ENCODE assay signal across 9 cellular contexts in the genomic region with DNA sequence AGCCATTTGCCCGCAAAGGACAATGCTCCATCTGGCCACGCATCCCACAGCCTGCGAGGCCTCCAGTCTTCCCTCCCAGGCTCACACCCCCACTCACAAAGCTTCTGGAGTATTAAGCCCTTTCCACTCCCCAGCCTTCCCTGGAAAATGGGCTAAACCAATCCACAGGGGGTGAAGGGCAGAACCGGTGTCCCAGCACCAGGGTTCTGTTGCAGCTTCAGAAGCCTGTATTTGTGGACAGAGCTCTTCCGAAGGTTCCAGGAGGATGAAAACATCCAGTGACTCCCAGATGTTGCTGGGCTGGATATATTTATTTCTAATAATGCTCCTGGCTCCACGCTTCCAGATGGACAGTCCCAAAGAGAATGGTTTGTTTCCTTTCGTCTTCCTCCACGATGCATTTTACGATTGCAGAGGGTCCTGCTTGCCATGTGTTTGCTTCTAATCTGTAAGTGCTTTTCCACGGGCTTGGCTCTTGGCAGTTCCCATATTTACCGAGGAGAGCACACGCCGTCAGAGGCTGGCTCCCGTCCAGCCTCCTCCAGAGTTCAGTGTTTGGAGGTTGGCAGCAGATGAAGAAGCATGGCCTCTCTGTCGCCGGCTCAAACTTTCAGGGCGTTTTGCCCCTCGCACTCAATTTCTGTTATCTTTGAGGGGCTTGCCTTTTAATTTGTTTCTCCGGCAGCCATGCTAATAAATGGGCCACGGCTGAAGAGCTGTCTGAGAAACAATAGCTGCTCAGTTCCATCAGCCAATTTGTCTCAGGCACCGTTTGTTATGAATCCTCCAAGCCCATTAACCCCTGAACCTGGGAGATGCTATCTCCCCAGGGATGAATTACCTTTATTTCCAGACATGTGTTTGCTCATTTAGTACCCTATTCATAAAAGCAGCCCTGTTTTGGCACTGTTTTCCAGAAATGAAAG.
A peak's percentile ranks its signal among the peaks of the same experiment; 100 is the strongest.
DNase-seq lines count a peak whose midpoint lies in the region; ATAC-seq and TF ChIP-seq lines count a peak whose summit lies in the region.
"Had no signal": no experiment of that assay in that cellular context is flagged by ENCODE, and none has a peak within 500 bp of the region (broad histone marks: within the 10 kb centered on the region; RNA-seq: fewer than 3 reads in every experiment).

No MANE protein-coding gene starts in this region.

- H3K27ac ChIP-seq in HEK293 (ENCODE audit: extremely low read depth, low read depth, low read length): peak overlapping the region; percentile 99
- H3K27ac ChIP-seq in gastrocnemius medialis: peak overlapping the region; percentile 2 to 27 (median 10)
- H3K27ac ChIP-seq: HL-60 had no signal

- peak; percentile 53 for DNase-seq in SHP77 treated with DMSO at 0.1 percent for 48 hours (lab: John Stamatoyannopoulos, UW)
- DNase-seq in glutamatergic neuron: no peak
- peak; percentile 32 to 61 for DNase-seq in gastrocnemius medialis
- DNase-seq in T-helper 17 cell: no peak
- DNase-seq in T-helper 1 cell: no peak
- DNase-seq in activated CD4-positive, alpha-beta T cell treated with anti-CD3 and anti-CD28 coated beads, Interleukin-2, amount 50 U/mL, for 1 hour: no peak
- DNase-seq in activated T-cell treated with anti-CD3 and anti-CD28 coated beads for 4 hours: no peak

- H3K27me3 ChIP-seq in gastrocnemius medialis: no peaks in the 10 kb centered on the region

- TF ChIP-seq CTCF in HEK293 (tag by site-specific recombination; IDR thresholded peaks at IDR 0.05) (no peak), glutamatergic neuron (IDR thresholded peaks at IDR 0.05; ENCODE audit: partially characterized antibody, unreplicated experiment) (no peak), gastrocnemius medialis (IDR thresholded peaks at IDR 0.05 in 4 of 5, conservative IDR thresholded peaks at IDR 0.05 in 1 of 5) (no peak)

- H3K4me3 ChIP-seq in HEK293 (ENCODE audit: low read depth, low read length): no peak overlapping the region
- H3K4me3 ChIP-seq in gastrocnemius medialis: peak overlapping the region; percentile 31 to 48 (median 41)

- H3K4me1 ChIP-seq in HEK293 (ENCODE audit: control insufficient read depth, insufficient read depth, low read length) (peaks cover 10% of the 10 kb centered on the region; the same call in 1 of the 2 replicates), gastrocnemius medialis (peaks cover 0 to 9% of the 10 kb centered on the region in 2 donors)

- no peaks in the 10 kb centered on the region for H3K36me3 ChIP-seq in HEK293 (ENCODE audit: control insufficient read depth in 2 of 2, insufficient read depth in 1 of 2, low read length in 2 of 2)
- no peaks in the 10 kb centered on the region for H3K36me3 ChIP-seq in gastrocnemius medialis

- in situ Hi-C loops in gastrocnemius medialis (cut with MboI; ENCODE audit: low sequenced_read_pairs in 4 of 4): no loop called here

- POLR2A ChIA-PET in HEK293 (lab: Yijun Ruan, JAX): no interaction called here

- H3K9me3 ChIP-seq in HEK293 (ENCODE audit: control insufficient read depth, insufficient read depth, low read depth, low read length) (no peaks in the 10 kb centered on the region), gastrocnemius medialis (no peaks in the 10 kb centered on the region), T-helper 17 cell (ENCODE audit: control insufficient read depth, low read length, poor library complexity, severe bottlenecking) (no peaks in the 10 kb centered on the region)

- CTCF ChIA-PET in HEK293 (lab: Yijun Ruan, JAX): no interaction called here

- H3K27me3 Mint-ChIP-seq in glutamatergic neuron (ENCODE audit: unreplicated experiment): no peaks in the 10 kb centered on the region
- peaks cover 18% of the 10 kb centered on the region for H3K27me3 Mint-ChIP-seq in T-helper 17 cell

- peak overlapping the region; percentile 75 for H3K27ac Mint-ChIP-seq in glutamatergic neuron (ENCODE audit: unreplicated experiment)
- no peak overlapping the region for H3K27ac Mint-ChIP-seq in T-helper 17 cell

- intact Hi-C loops in gastrocnemius medialis (cut with DNase I; ENCODE audit: low total_unique reads): no loop called here

- H3K36me3 Mint-ChIP-seq in glutamatergic neuron (ENCODE audit: unreplicated experiment): peaks cover 13% of the 10 kb centered on the region
- H3K36me3 Mint-ChIP-seq in T-helper 17 cell (ENCODE audit: low read depth): no peaks in the 10 kb centered on the region

- peaks cover 12% of the 10 kb centered on the region for H3K4me1 Mint-ChIP-seq in glutamatergic neuron (ENCODE audit: low read depth, unreplicated experiment)
- H3K4me1 Mint-ChIP-seq in T-helper 17 cell: peaks cover 3% of the 10 kb centered on the region

- ATAC-seq in gastrocnemius medialis: peak; percentile 60 to 68
- no peak for ATAC-seq in T-helper 17 cell

- H3K9me3 Mint-ChIP-seq in glutamatergic neuron (ENCODE audit: unreplicated experiment): peaks cover 11% of the 10 kb centered on the region

- TF ChIP-seq POLR2A in gastrocnemius medialis (IDR thresholded peaks at IDR 0.05): no peak

- H3K4me3 Mint-ChIP-seq in glutamatergic neuron (ENCODE audit: unreplicated experiment) (peak overlapping the region; percentile 63), T-helper 17 cell (no peak overlapping the region)

TF ChIP-seq in HEK293, 187 proteins besides CTCF, POLR2A, EP300 and RAD21 (continues in another document):
- 0 out of 2 replicates have a peak, but pooled peaks have one; percentile 35 for TF ChIP-seq ZNF600 (tag by site-specific recombination; IDR thresholded peaks at IDR 0.05)
- no peak for TF ChIP-seq ZFP69B (tag by site-specific recombination; IDR thresholded peaks at IDR 0.05)
- 0 out of 2 replicates have a peak, but pooled peaks have one; percentile 28 for TF ChIP-seq ZSCAN30 (tag by site-specific recombination; IDR thresholded peaks at IDR 0.05)
- 0 out of 2 replicates have a peak, but pooled peaks have one; percentile 28 for TF ChIP-seq OSR2 (tag by site-specific recombination; IDR thresholded peaks at IDR 0.05)
- TF ChIP-seq ZNF311 (tag by site-specific recombination; IDR thresholded peaks at IDR 0.05; ENCODE audit: borderline replicate concordance): no peak
- peak; percentile 41 for TF ChIP-seq ZBTB8A (tag by site-specific recombination; IDR thresholded peaks at IDR 0.05)
- peak; percentile 96 for TF ChIP-seq FEZF1 (tag by site-specific recombination; IDR thresholded peaks at IDR 0.05)
- 0 out of 2 replicates have a peak, but pooled peaks have one; percentile 19 for TF ChIP-seq ZFHX2 (tag by site-specific recombination; conservative IDR thresholded peaks at IDR 0.05)
- TF ChIP-seq ZXDB (tag by site-specific recombination; IDR thresholded peaks at IDR 0.05): peak; percentile 80
- peak; percentile 70 for TF ChIP-seq ZNF335 (tag by site-specific recombination; conservative IDR thresholded peaks at IDR 0.05)
- TF ChIP-seq, protein P1, sequence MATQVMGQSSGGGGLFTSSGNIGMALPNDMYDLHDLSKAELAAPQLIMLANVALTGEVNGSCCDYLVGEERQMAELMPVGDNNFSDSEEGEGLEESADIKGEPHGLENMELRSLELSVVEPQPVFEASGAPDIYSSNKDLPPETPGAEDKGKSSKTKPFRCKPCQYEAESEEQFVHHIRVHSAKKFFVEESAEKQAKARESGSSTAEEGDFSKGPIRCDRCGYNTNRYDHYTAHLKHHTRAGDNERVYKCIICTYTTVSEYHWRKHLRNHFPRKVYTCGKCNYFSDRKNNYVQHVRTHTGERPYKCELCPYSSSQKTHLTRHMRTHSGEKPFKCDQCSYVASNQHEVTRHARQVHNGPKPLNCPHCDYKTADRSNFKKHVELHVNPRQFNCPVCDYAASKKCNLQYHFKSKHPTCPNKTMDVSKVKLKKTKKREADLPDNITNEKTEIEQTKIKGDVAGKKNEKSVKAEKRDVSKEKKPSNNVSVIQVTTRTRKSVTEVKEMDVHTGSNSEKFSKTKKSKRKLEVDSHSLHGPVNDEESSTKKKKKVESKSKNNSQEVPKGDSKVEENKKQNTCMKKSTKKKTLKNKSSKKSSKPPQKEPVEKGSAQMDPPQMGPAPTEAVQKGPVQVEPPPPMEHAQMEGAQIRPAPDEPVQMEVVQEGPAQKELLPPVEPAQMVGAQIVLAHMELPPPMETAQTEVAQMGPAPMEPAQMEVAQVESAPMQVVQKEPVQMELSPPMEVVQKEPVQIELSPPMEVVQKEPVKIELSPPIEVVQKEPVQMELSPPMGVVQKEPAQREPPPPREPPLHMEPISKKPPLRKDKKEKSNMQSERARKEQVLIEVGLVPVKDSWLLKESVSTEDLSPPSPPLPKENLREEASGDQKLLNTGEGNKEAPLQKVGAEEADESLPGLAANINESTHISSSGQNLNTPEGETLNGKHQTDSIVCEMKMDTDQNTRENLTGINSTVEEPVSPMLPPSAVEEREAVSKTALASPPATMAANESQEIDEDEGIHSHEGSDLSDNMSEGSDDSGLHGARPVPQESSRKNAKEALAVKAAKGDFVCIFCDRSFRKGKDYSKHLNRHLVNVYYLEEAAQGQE (tag by site-specific recombination; IDR thresholded peaks at IDR 0.05): 0 out of 2 replicates have a peak, but pooled peaks have one; percentile 20
- no peak for TF ChIP-seq MYNN (tag by site-specific recombination; IDR thresholded peaks at IDR 0.05; ENCODE audit: borderline replicate concordance)
- 0 out of 2 replicates have a peak, but pooled peaks have one; percentile 57 for TF ChIP-seq ZNF843 (tag by site-specific recombination; IDR thresholded peaks at IDR 0.05)
- TF ChIP-seq ZNF521 (tag by site-specific recombination; IDR thresholded peaks at IDR 0.05): no peak
- TF ChIP-seq ZBTB17 (tag by site-specific recombination; IDR thresholded peaks at IDR 0.05): peak; percentile 62
- TF ChIP-seq ZNF621 (tag by site-specific recombination; IDR thresholded peaks at IDR 0.05): no peak
- TF ChIP-seq ZBTB26 (tag by site-specific recombination; optimal IDR thresholded peaks at IDR 0.05): no peak

Comparison
In these comparisons a context has a peak if more than half of its experiments do, and no peak if none do; other contexts are left out.
1. DNase-seq: peak in SHP77 treated with DMSO at 0.1 percent for 48 hours (single experiment) and gastrocnemius medialis (2 of 2); none in glutamatergic neuron (single experiment), T-helper 17 cell (0 of 3), T-helper 1 cell (0 of 5), activated CD4-positive, alpha-beta T cell treated with anti-CD3 and anti-CD28 coated beads, Interleukin-2, amount 50 U/mL, for 1 hour (single experiment) and activated T-cell treated with anti-CD3 and anti-CD28 coated beads for 4 hours (single experiment).